21 cellular contexts compared by ENCODE assay signal in genomic region chr4:17695341-17695740, GRCh38.
"Had no signal": no experiment of that assay in that cellular context is flagged by ENCODE, and none has a peak within 500 bp of the region (broad histone marks: within the 10 kb centered on the region; RNA-seq: fewer than 3 reads in every experiment).

No MANE protein-coding gene starts in this region.

- H3K27me3 ChIP-seq: colonic mucosa, esophagus squamous epithelium, gastrocnemius medialis, left lung had no signal

- H3K9me3 ChIP-seq: colonic mucosa, gastrocnemius medialis, left lung had no signal

- H3K36me3 ChIP-seq: colonic mucosa, esophagus squamous epithelium, gastrocnemius medialis, heart right ventricle, left lung, lower lobe of right lung had no signal

- H3K27ac ChIP-seq: colonic mucosa, esophagus squamous epithelium, gastrocnemius medialis, heart right ventricle, left lung, lower lobe of right lung had no signal

- H3K4me3 Mint-ChIP-seq: dendritic cell treated with granulocyte-macrophage colony-stimulating factor and Interleukin-4, amounts not matched to agents 40 ng/mL and 50 ng/mL, for 4 days had no signal

- FAIRE-seq: endothelial cell of umbilical vein, islet of Langerhans, keratinocyte had no signal

- H3K4me3 ChIP-seq: colonic mucosa, esophagus squamous epithelium, gastrocnemius medialis, heart right ventricle, left lung, lower lobe of right lung had no signal

- DNase-seq: colonic mucosa; cortex of kidney; effector CD8-positive, alpha-beta T cell; esophagus squamous epithelium; foreskin fibroblast; foreskin melanocyte; gastrocnemius medialis; glutamatergic neuron; head of caudate nucleus; heart right ventricle; hippocampal formation; left cardiac atrium; left lung; left ventricle myocardium superior; lower lobe of right lung; mesenchymal stem cell; midbrain had no signal

- H3K27me3 Mint-ChIP-seq: dendritic cell treated with granulocyte-macrophage colony-stimulating factor and Interleukin-4, amounts not matched to agents 40 ng/mL and 50 ng/mL, for 4 days had no signal

- ATAC-seq: gastrocnemius medialis, heart right ventricle, left cardiac atrium, left lung, left ventricle myocardium superior, lower lobe of right lung had no signal

- H3K27ac Mint-ChIP-seq: dendritic cell treated with granulocyte-macrophage colony-stimulating factor and Interleukin-4, amounts not matched to agents 40 ng/mL and 50 ng/mL, for 4 days had no signal

- H3K4me1 ChIP-seq: colonic mucosa, esophagus squamous epithelium, gastrocnemius medialis, heart right ventricle, left lung, lower lobe of right lung had no signal
